26 cellular contexts compared by ENCODE assay signal in the genomic region with DNA sequence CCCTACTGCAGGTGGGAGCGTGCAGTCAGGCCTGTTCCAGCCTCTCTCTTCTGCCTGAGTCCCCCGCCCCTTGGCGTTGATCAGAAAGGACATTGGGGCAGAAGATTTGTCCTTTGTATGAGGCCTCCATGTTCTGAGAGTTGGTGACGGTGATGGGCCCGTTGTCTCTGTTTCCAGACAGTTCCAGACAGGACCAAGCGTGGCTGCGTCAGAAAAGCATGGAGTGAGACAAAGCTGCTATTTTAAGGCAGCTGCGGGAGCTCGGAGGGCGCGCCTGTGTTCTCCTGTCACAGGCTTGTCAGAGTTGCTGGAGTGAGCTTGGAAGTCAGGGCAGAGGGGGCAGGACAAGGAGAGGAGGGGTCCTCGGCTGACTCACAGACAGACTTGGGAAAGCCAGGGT.
"Had no signal": no experiment of that assay in that cellular context is flagged by ENCODE, and none has a peak within 500 bp of the region (broad histone marks: within the 10 kb centered on the region; RNA-seq: fewer than 3 reads in every experiment).

No MANE protein-coding gene starts in this region.

- H3K36me3 Mint-ChIP-seq: activated naive CD8-positive, alpha-beta T cell; mesothelial cell of epicardium; naive thymus-derived CD4-positive, alpha-beta T cell; stimulated activated effector memory CD8-positive, alpha-beta T cell treated with anti-CD3 and anti-CD28 coated beads, Interleukin-12 subunit alpha, Interleukin-12 subunit beta, amount 100 ng/mL, for 72 hours had no signal

- FAIRE-seq: bronchial epithelial cell, small intestine, TTC549 had no signal

- H3K4me3 ChIP-seq: coronary artery, dorsolateral prefrontal cortex, gastroesophageal sphincter, left lung, upper lobe of left lung had no signal

- H3K9me3 ChIP-seq: gastroesophageal sphincter, left lung, upper lobe of left lung had no signal

- H3K27me3 ChIP-seq: dorsolateral prefrontal cortex, gastroesophageal sphincter, left lung, upper lobe of left lung had no signal

- H3K27ac Mint-ChIP-seq: activated naive CD8-positive, alpha-beta T cell; activated T-cell treated with anti-CD3 and anti-CD28 coated beads, Interleukin-2, amount 50 U/mL, for 72 hours; mesothelial cell of epicardium; naive thymus-derived CD4-positive, alpha-beta T cell; stimulated activated effector memory CD8-positive, alpha-beta T cell treated with anti-CD3 and anti-CD28 coated beads, Interleukin-12 subunit alpha, Interleukin-12 subunit beta, amount 100 ng/mL, for 72 hours; stimulated activated naive CD8-positive, alpha-beta T cell treated with anti-CD3 and anti-CD28 coated beads, Interleukin-15, amount 100 ng/mL, for 72 hours had no signal

- H3K4me1 ChIP-seq: gastroesophageal sphincter, left lung, upper lobe of left lung had no signal

- ATAC-seq: activated T-cell treated with anti-CD3 and anti-CD28 coated beads, Interleukin-2, amount 50 U/mL, for 72 hours; gastroesophageal sphincter; left lung; naive thymus-derived CD4-positive, alpha-beta T cell; sciatic nerve; stimulated activated effector memory CD8-positive, alpha-beta T cell treated with anti-CD3 and anti-CD28 coated beads, Interleukin-12 subunit alpha, Interleukin-12 subunit beta, amount 100 ng/mL, for 72 hours; stimulated activated naive CD8-positive, alpha-beta T cell treated with anti-CD3 and anti-CD28 coated beads, Interleukin-15, amount 100 ng/mL, for 72 hours had no signal

- H3K4me3 Mint-ChIP-seq: activated naive CD8-positive, alpha-beta T cell; activated T-cell treated with anti-CD3 and anti-CD28 coated beads, Interleukin-2, amount 50 U/mL, for 72 hours; mesothelial cell of epicardium; naive thymus-derived CD4-positive, alpha-beta T cell; stimulated activated effector memory CD8-positive, alpha-beta T cell treated with anti-CD3 and anti-CD28 coated beads, Interleukin-12 subunit alpha, Interleukin-12 subunit beta, amount 100 ng/mL, for 72 hours; stimulated activated naive CD8-positive, alpha-beta T cell treated with anti-CD3 and anti-CD28 coated beads, Interleukin-15, amount 100 ng/mL, for 72 hours had no signal

- H3K36me3 ChIP-seq: gastroesophageal sphincter, left lung, upper lobe of left lung had no signal

- H3K27me3 Mint-ChIP-seq: activated naive CD8-positive, alpha-beta T cell had no signal

- H3K9me3 Mint-ChIP-seq: mesothelial cell of epicardium; stimulated activated effector memory CD8-positive, alpha-beta T cell treated with anti-CD3 and anti-CD28 coated beads, Interleukin-12 subunit alpha, Interleukin-12 subunit beta, amount 100 ng/mL, for 72 hours; stimulated activated naive CD8-positive, alpha-beta T cell treated with anti-CD3 and anti-CD28 coated beads, Interleukin-15, amount 100 ng/mL, for 72 hours had no signal

- DNase-seq: activated CD4-positive, alpha-beta T cell treated with anti-CD3 and anti-CD28 coated beads for 4 hours; activated CD4-positive, alpha-beta T cell treated with anti-CD3 and anti-CD28 coated beads, Interleukin-2, amount 50 U/mL, for 4 hours; activated effector memory CD4-positive, alpha-beta T cell treated with Interleukin-2 at 50 U/mL for 16 hours; activated naive CD4-positive, alpha-beta T cell treated with Interleukin-2 at 50 U/mL for 16 hours; activated T-cell treated with anti-CD3 and anti-CD28 coated beads for 4 hours; activated T-cell treated with anti-CD3 and anti-CD28 coated beads, Interleukin-2, amount 50 U/mL, for 72 hours; cerebellar nuclear complex; effector memory CD4-positive, alpha-beta T cell; erythroblast; left lung; naive thymus-derived CD4-positive, alpha-beta T cell; small intestine; stimulated activated CD4-positive, alpha-beta T cell treated with anti-CD3 and anti-CD28 coated beads, Interleukin-4, amount 100 ng/mL, for 24 hours; stimulated activated naive CD8-positive, alpha-beta T cell treated with anti-CD3 and anti-CD28 coated beads, Interleukin-15, amount 100 ng/mL, for 72 hours; T-helper 1 cell; upper lobe of left lung had no signal

- H3K4me1 Mint-ChIP-seq: naive thymus-derived CD4-positive, alpha-beta T cell; stimulated activated effector memory CD8-positive, alpha-beta T cell treated with anti-CD3 and anti-CD28 coated beads, Interleukin-12 subunit alpha, Interleukin-12 subunit beta, amount 100 ng/mL, for 72 hours; stimulated activated naive CD8-positive, alpha-beta T cell treated with anti-CD3 and anti-CD28 coated beads, Interleukin-15, amount 100 ng/mL, for 72 hours had no signal

- H3K27ac ChIP-seq: coronary artery, left lung, upper lobe of left lung, VCaP had no signal
